ENCODE assay signal across 11 cellular contexts in the genomic region with DNA sequence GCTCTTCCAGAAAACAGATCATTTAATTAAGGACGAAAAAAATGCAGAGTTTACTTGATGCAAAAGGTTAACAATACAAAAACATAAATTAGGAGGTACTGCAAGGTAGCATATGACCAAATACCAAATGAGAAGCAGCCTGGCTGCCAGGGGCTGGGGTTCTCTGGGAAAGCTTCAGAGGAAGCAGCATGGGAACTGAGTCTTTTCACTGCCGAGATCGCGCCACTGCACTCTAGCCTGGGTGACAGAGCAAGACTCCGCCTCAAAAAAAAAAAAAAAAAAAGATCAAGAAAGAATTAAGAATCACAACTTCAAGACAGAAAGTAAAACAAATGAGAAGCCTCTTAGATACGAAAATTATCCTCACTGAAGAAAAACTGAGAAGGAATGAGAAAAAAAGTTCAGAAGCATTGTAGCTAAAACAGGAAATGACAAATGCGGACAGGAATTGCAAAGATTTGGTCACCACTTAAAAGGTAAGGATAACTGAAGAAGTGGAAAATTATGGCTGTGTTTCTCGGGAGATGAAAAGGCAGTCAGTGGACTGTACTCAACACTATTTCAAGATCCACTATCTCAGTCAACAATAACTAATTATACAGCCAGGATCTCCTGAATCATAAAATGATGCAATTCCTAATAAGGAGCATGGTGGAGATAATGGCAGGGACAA. TPM values are rescaled to one million over a fixed set of nuclear protein-coding genes. Genes with fewer than 3 reads are reported as not detected.
A peak's percentile ranks its signal among the peaks of the same experiment; 100 is the strongest.
DNase-seq lines count a peak whose midpoint lies in the region; ATAC-seq, FAIRE-seq and TF ChIP-seq lines count a peak whose summit lies in the region.
"Had no signal": no experiment of that assay in that cellular context is flagged by ENCODE, and none has a peak within 500 bp of the region (broad histone marks: within the 10 kb centered on the region; RNA-seq: fewer than 3 reads in every experiment).

No MANE protein-coding gene starts in this region.

- H3K27ac ChIP-seq in A549 = peak overlapping the region; percentile 69 to 83
- H3K27ac ChIP-seq: parathyroid adenoma had no signal

- H3K4me1 ChIP-seq in A549 = peaks cover 67% of the 10 kb centered on the region

- TF ChIP-seq CTCF in A549 (IDR thresholded peaks at IDR 0.05) = no peak
- no peak for TF ChIP-seq CTCF in astrocyte of the spinal cord (IDR thresholded peaks at IDR 0.05; ENCODE audit: low read depth, low read length)

- CTCF ChIA-PET in A549 (lab: Yijun Ruan, JAX) = interaction anchor here (1.1 to 1.8 kb wide), 4 partner anchors 9 to 63 kb away, joined by 3 to 17 read pairs (median 3); no protein-coding TSS in a partner anchor

- ATAC-seq in A549 (no peak), left lobe of liver (no peak), HG03520 (IDR thresholded peaks at IDR 0.05; ENCODE audit: unreplicated experiment) (no peak), GM19463 (IDR thresholded peaks at IDR 0.05; ENCODE audit: unreplicated experiment) (no peak)

- no peak for TF ChIP-seq RAD21 in A549 (conservative IDR thresholded peaks at IDR 0.05 in 1 of 2, IDR thresholded peaks at IDR 0.05 in 1 of 2)

- DNase-seq in A549 (ENCODE audit: low read depth in 1 of 2, low spot score in 1 of 2) (peak in 1 of 2 experiments; percentile 40), HCEC 1CT (peak; percentile 61), astrocyte of the spinal cord (ENCODE audit: low read depth, low spot score) (peak; percentile 74), kidney tubule cell (ENCODE audit: low spot score) (peak; percentile 76), left lobe of liver (ENCODE audit: low spot score) (no peak), posterior cingulate gyrus (no peak)
- DNase-seq: activated CD4-positive, alpha-beta T cell treated with anti-CD3 and anti-CD28 coated beads, Interleukin-2, amount 10 ng/mL, durations not matched to agents 7 days and 5 days; effector memory CD4-positive, alpha-beta T cell had no signal

- TF ChIP-seq EP300 in A549 (IDR thresholded peaks at IDR 0.05) = no peak

- 4% methylated on average over 8 of the region's 8 CpGs for WGBS in A549 (ENCODE audit: missing lambda C conversion rate)

- POLR2A ChIA-PET in A549 (lab: Yijun Ruan, JAX) = interaction anchor here (0.7 kb wide), 3 partner anchors 12 to 86 kb away, joined by 3 to 5 read pairs (median 4); no protein-coding TSS in a partner anchor

- no peak for FAIRE-seq in A549 (lab: Jason Lieb, UNC)

- TF ChIP-seq POLR2A in A549 (IDR thresholded peaks at IDR 0.05; ENCODE audit: low read length) = no peak

- no peaks in the 10 kb centered on the region for H3K9me3 ChIP-seq in A549

- peak overlapping the region; percentile 78 for H3K4me2 ChIP-seq in A549

- in situ Hi-C loops in astrocyte of the spinal cord (cut with HindIII; ENCODE audit: low sequenced_read_pairs) = no loop called here

- intact Hi-C loops in posterior cingulate gyrus (cut with DNase I) = no loop called here

- H3K4me3 ChIP-seq in A549 (peak overlapping the region; percentile 28), astrocyte of the spinal cord (ENCODE audit: low read depth, low read length) (peak overlapping the region; percentile 34)

TF ChIP-seq in A549, 52 proteins besides CTCF, POLR2A, EP300 and RAD21:
- TF ChIP-seq FOSL2 (IDR thresholded peaks at IDR 0.05) (no peak), FOSL2 (CRISPR knock-in tag; IDR thresholded peaks at IDR 0.05) (peak; percentile 22; the same call in 1 of the 2 replicates), CEBPB (IDR thresholded peaks at IDR 0.05) (peak; percentile 32 to 53; a peak in 2 of 4 replicates), EHF (CRISPR knock-in tag; IDR thresholded peaks at IDR 0.05) (no peak)

RNA-seq across cellular contexts. Expression of a gene that starts 4.3 kb away (rescaled TPM):
- polyA plus RNA-seq in A549 (2011; rRNA removed) (76.9 and 87.6 TPM in 2 replicates), A549 (2017; fragmentation: RNase III; extraction: RNeasy Plus Mini Kit Qiagen cat#74134 plus additional on column Dnase treatment) (84.8 to 95.0 TPM (median 93.1 TPM) in 3 replicates)
- 23.1 and 28.0 TPM in 2 replicates for polyA plus RNA-seq in A549 (2012; cell fraction: cytosol; rRNA removed)
- polyA plus RNA-seq in A549 (2012; cell fraction: nucleus; rRNA removed) = 10.3 and 12.1 TPM in 2 replicates
- polyA minus RNA-seq in A549 (2011; rRNA and poly(A)+ RNA removed) = 46.9 and 49.9 TPM in 2 replicates
- total RNA-seq in left lobe of liver = 36.3 TPM

RNA-seq across cellular contexts. Expression of a gene that starts 4.7 kb away (rescaled TPM):
- polyA plus RNA-seq in A549 (2011; rRNA removed) = 9.9 and 13.7 TPM in 2 replicates
- polyA plus RNA-seq in A549 (2012; cell fraction: cytosol; rRNA removed) = 6.9 and 9.8 TPM in 2 replicates
- 5.4 and 8.0 TPM in 2 replicates for polyA plus RNA-seq in A549 (2012; cell fraction: nucleus; rRNA removed)
- polyA plus RNA-seq in A549 (2017; fragmentation: RNase III; extraction: RNeasy Plus Mini Kit Qiagen cat#74134 plus additional on column Dnase treatment) = 11.7 to 14.2 TPM (median 13.4 TPM) in 3 replicates
- 5.8 and 6.5 TPM in 2 replicates for polyA minus RNA-seq in A549 (2011; rRNA and poly(A)+ RNA removed)
- 21.3 TPM for total RNA-seq in left lobe of liver

Comparison
In these comparisons a context has a peak if more than half of its experiments do, and no peak if none do; other contexts are left out.
1. DNase-seq: peak in HCEC 1CT (single experiment), astrocyte of the spinal cord (single experiment) and kidney tubule cell (single experiment); none in left lobe of liver (single experiment) and posterior cingulate gyrus (0 of 10).